Comparison of ENCODE assay signal across 8 cellular contexts in the genomic region with DNA sequence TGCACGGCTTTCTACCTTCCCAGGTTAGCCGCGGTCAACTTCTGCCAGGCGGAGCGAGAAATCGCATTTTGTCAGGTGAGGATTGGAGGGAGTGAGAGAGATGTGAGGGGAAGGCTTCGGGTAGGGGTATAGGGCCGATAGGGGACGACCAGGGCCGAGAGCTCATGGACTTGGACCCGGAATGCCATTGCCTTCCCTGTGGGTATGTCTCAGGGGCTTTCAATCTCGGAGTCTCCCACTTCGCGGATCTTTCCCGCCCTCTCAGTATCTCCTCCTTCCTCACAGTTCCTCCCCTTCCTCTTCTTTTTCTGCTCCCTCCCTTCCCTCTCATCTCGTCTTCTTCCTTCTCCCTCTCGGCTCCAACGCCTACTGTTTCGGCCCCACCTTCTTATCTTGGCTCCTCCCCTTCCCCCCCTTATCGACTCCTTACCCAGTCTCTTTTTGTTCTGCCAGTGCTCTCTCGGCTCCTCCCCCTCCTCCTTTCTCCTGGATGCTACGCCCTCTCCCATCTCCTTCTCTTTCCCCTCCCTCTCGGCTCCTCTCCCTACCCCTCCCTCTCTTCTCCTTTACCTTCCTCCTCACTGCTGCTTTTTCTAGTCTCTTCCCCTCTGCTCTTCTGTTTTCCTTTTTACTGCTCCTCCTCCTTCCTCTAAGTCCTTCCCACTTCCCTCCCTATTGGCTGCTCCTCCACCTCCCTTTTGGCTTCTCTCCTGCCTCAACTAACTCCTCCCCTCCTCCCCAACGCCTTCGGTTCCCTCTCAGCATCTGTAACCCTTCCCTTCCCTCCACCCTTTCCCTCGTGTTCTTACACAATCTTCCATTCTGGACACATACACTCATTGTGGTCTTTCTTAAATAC. TPM values are rescaled to one million over a fixed set of nuclear protein-coding genes. Genes with fewer than 3 reads are reported as not detected.
A peak's percentile ranks its signal among the peaks of the same experiment; 100 is the strongest.
DNase-seq lines count a peak whose midpoint lies in the region; ATAC-seq and TF ChIP-seq lines count a peak whose summit lies in the region.

No MANE protein-coding gene starts in this region.

- H4K20me1 ChIP-seq in PC-3 (ENCODE audit: low read length): no peaks in the 10 kb centered on the region

- H3K27ac Mint-ChIP-seq in activated T-cell treated with anti-CD3 and anti-CD28 coated beads, Interleukin-2, amount 50 U/mL, for 24 hours: peak overlapping the region; percentile 93

- H3K9ac ChIP-seq in PC-3 (ENCODE audit: low read length): peak overlapping the region; percentile 90

- intact Hi-C loops in PC-3 (cut with micrococcal nuclease): loop anchor here (1.0 to 5.0 kb wide), 2 partner anchors 30 to 198 kb away; partner anchors contain the start of gene RBMX
- intact Hi-C loops in esophagus muscularis mucosa (cut with DNase I): no loop called here

- POLR2A ChIA-PET in PC-3 (lab: Charles Lee; ENCODE audit: unreplicated experiment): interaction anchor here (2.9 kb wide), 1 partner anchor 30 kb away, joined by 17 read pairs; the partner anchor contains the start of gene RBMX

- H3K27me3 Mint-ChIP-seq in activated T-cell treated with anti-CD3 and anti-CD28 coated beads, Interleukin-2, amount 50 U/mL, for 24 hours: peaks cover 14% of the 10 kb centered on the region

- TF ChIP-seq POLR2A in esophagus muscularis mucosa (IDR thresholded peaks at IDR 0.05; ENCODE audit: low read depth): no peak

- peak overlapping the region; percentile 74 for H3K4me3 ChIP-seq in Jurkat, Clone E6-1 (ENCODE audit: low read length)
- H3K4me3 ChIP-seq in PC-3 (ENCODE audit: low read length) (peak overlapping the region; percentile 96), esophagus muscularis mucosa (peak overlapping the region; percentile 61 to 74 (median 64)), muscle layer of duodenum (ENCODE audit: low read depth in 1 of 2, low read length in 2 of 2) (peak overlapping the region; percentile 71 to 76)

- peak; percentile 64 for ATAC-seq in GM21619 (IDR thresholded peaks at IDR 0.05; ENCODE audit: unreplicated experiment)
- peak; percentile 75 for ATAC-seq in PC-3

- peak; percentile 90 for DNase-seq in DMS53 (lab: John Stamatoyannopoulos, UW)
- peak; percentile 83 for DNase-seq in Jurkat, Clone E6-1 (ENCODE audit: low read depth, low spot score)
- DNase-seq in PC-3: peak; percentile 83
- DNase-seq in activated T-cell treated with anti-CD3 and anti-CD28 coated beads, Interleukin-2, amount 50 U/mL, for 24 hours: peak; percentile 71
- peak; percentile 94 for DNase-seq in esophagus muscularis mucosa (ENCODE audit: extremely low spot score)
- DNase-seq in stimulated activated naive CD4-positive, alpha-beta T cell (lab: John Stamatoyannopoulos, UW): peak; percentile 17 to 62 (median 44)

- CTCF ChIA-PET in PC-3 (lab: Charles Lee): no interaction called here

- no peak for TF ChIP-seq EP300 in esophagus muscularis mucosa (IDR thresholded peaks at IDR 0.05)

- peak overlapping the region; percentile 100 for H3K4me2 ChIP-seq in PC-3 (ENCODE audit: low read length)

- H3K4me1 Mint-ChIP-seq in activated T-cell treated with anti-CD3 and anti-CD28 coated beads, Interleukin-2, amount 50 U/mL, for 24 hours (ENCODE audit: low read depth): peaks cover 21% of the 10 kb centered on the region

- H3K4me1 ChIP-seq in PC-3 (ENCODE audit: insufficient read depth, low read length) (peaks cover 14% of the 10 kb centered on the region), esophagus muscularis mucosa (peaks cover 0 to 15% (median 10%) of the 10 kb centered on the region in 4 donors), muscle layer of duodenum (ENCODE audit: control insufficient read depth in 1 of 2, insufficient read depth in 2 of 2, low read length in 2 of 2) (no peaks in the 10 kb centered on the region)

- peak overlapping the region; percentile 99 for H2AFZ ChIP-seq in PC-3 (ENCODE audit: low read length)

- peak overlapping the region; percentile 67 for H3K27ac ChIP-seq in PC-3 (ENCODE audit: low read length)
- H3K27ac ChIP-seq in esophagus muscularis mucosa (replicated peaks in 1 of 4): peak overlapping the region; percentile 82 to 88 (median 84)
- peak overlapping the region; percentile 74 for H3K27ac ChIP-seq in muscle layer of duodenum (ENCODE audit: low read length)

- H3K9me3 ChIP-seq in PC-3 (ENCODE audit: low read length) (no peaks in the 10 kb centered on the region), esophagus muscularis mucosa (no peaks in the 10 kb centered on the region), muscle layer of duodenum (ENCODE audit: control insufficient read depth in 1 of 2, low read length in 2 of 2) (no peaks in the 10 kb centered on the region)

- no peak for TF ChIP-seq CTCF in PC-3 (conservative IDR thresholded peaks at IDR 0.05; ENCODE audit: low read depth, low read length)
- no peak for TF ChIP-seq CTCF in esophagus muscularis mucosa (IDR thresholded peaks at IDR 0.05)

- peak overlapping the region; percentile 89 for H3K4me3 Mint-ChIP-seq in activated T-cell treated with anti-CD3 and anti-CD28 coated beads, Interleukin-2, amount 50 U/mL, for 24 hours

- H3K9me3 Mint-ChIP-seq in activated T-cell treated with anti-CD3 and anti-CD28 coated beads, Interleukin-2, amount 50 U/mL, for 24 hours: no peaks in the 10 kb centered on the region

- H3F3A ChIP-seq in PC-3 (ENCODE audit: low read length, unreplicated experiment): no peaks in the 10 kb centered on the region

- no peaks in the 10 kb centered on the region for H3K27me3 ChIP-seq in PC-3 (ENCODE audit: low read length)
- H3K27me3 ChIP-seq in esophagus muscularis mucosa: no peaks in the 10 kb centered on the region
- no peaks in the 10 kb centered on the region for H3K27me3 ChIP-seq in muscle layer of duodenum (ENCODE audit: low read depth, low read length)

- H3K9me2 ChIP-seq in PC-3 (replicated peaks; ENCODE audit: low read length): no peaks in the 10 kb centered on the region

- peaks cover 4% of the 10 kb centered on the region for H3K36me3 Mint-ChIP-seq in activated T-cell treated with anti-CD3 and anti-CD28 coated beads, Interleukin-2, amount 50 U/mL, for 24 hours (ENCODE audit: low read depth)

- WGBS in esophagus muscularis mucosa: 36% methylated on average over 24 of the region's 26 CpGs

- no peaks in the 10 kb centered on the region for H3K36me3 ChIP-seq in PC-3 (ENCODE audit: low read depth, low read length)
- H3K36me3 ChIP-seq in esophagus muscularis mucosa: no peaks in the 10 kb centered on the region
- H3K36me3 ChIP-seq in muscle layer of duodenum (ENCODE audit: control insufficient read depth in 1 of 2, insufficient read depth in 2 of 2, low read length in 2 of 2): no peaks in the 10 kb centered on the region

- BruUV-seq in PC-3 (replicated peaks; lab: Mats Ljungman, UMichigan): TSS peak; percentile 90

- peaks cover 3% of the 10 kb centered on the region; the same call in 1 of the 2 replicates for H3K79me2 ChIP-seq in PC-3 (ENCODE audit: low read length)

RNA-seq across cellular contexts. Expression of gene RBMX, which starts 29.4 kb away (rescaled TPM):
- polyA plus RNA-seq in Jurkat, Clone E6-1 (2012; ENCODE audit: insufficient read depth, insufficient read length): 438 TPM
- total RNA-seq in PC-3 (2014; rRNA removed) (278 and 288 TPM in 2 replicates), esophagus muscularis mucosa (100 to 1,000 TPM; 126 to 219 (median 159) TPM)

Comparison
In these comparisons a context has a peak if more than half of its experiments do, and no peak if none do; other contexts are left out.
1. Peak in every context shown above with its lines: DNase-seq, ATAC-seq, H3K4me3 ChIP-seq and H3K27ac ChIP-seq.
2. DNase-seq: peak in every context shown above with its lines; median percentile 94 in esophagus muscularis mucosa; 90 in DMS53; 83 in Jurkat, Clone E6-1; 83 in PC-3; 71 in activated T-cell treated with anti-CD3 and anti-CD28 coated beads, Interleukin-2, amount 50 U/mL, for 24 hours; 44 in stimulated activated naive CD4-positive, alpha-beta T cell.